Comparison of ENCODE assay signal across 25 cellular contexts in genomic region chr4:114519368-114519767, GRCh38.
"Had no signal": no experiment of that assay in that cellular context is flagged by ENCODE, and none has a peak within 500 bp of the region (broad histone marks: within the 10 kb centered on the region; RNA-seq: fewer than 3 reads in every experiment).

No MANE protein-coding gene starts in this region.

- H3K4me3 ChIP-seq: esophagus muscularis mucosa, left ventricle myocardium inferior, lung, pancreas, psoas muscle, right atrium auricular region, stomach, suprapubic skin, transverse colon had no signal

- H3K27ac ChIP-seq: esophagus muscularis mucosa, foreskin keratinocyte, left ventricle myocardium inferior, pancreas, psoas muscle, right atrium auricular region, stomach, suprapubic skin, transverse colon had no signal

- H3K9me3 ChIP-seq: esophagus muscularis mucosa, pancreas, psoas muscle, right atrium auricular region, suprapubic skin had no signal

- H3K4me1 ChIP-seq: esophagus muscularis mucosa, foreskin keratinocyte, left ventricle myocardium inferior, pancreas, psoas muscle, right atrium auricular region, stomach, suprapubic skin, transverse colon had no signal

- H3K36me3 ChIP-seq: esophagus muscularis mucosa, left ventricle myocardium inferior, pancreas, right atrium auricular region, stomach, suprapubic skin, transverse colon had no signal

- H3K27me3 ChIP-seq: esophagus muscularis mucosa, foreskin keratinocyte, pancreas, right atrium auricular region, stomach, suprapubic skin, transverse colon had no signal

- ATAC-seq: foreskin keratinocyte; psoas muscle; stimulated activated naive B cell treated with anti-CD40 and anti-IgM and Interleukin-4, amounts not matched to agents 10 μg/mL and 1 μg/mL and 100 μg/mL, for 72 hours had no signal

- DNase-seq: activated CD4-positive, alpha-beta memory T cell treated with anti-CD3 and anti-CD28 coated beads, Interleukin-2, amount 10 ng/mL, durations not matched to agents 7 days and 5 days; activated CD4-positive, alpha-beta T cell treated with anti-CD3 and anti-CD28 coated beads, Interleukin-2, amount 10 ng/mL, durations not matched to agents 24 days and 14 days; activated CD4-positive, CD25-positive, alpha-beta regulatory T cell treated with anti-CD3 and anti-CD28 coated beads, Interleukin-2, amount 50 U/mL, for 72 hours; activated CD8-positive, alpha-beta memory T cell treated with anti-CD3 and anti-CD28 coated beads, Interleukin-2, amount 50 U/mL, for 48 hours; activated gamma-delta T cell; activated naive CD4-positive, alpha-beta T cell treated with anti-CD3 and anti-CD28 coated beads, Interleukin-2, amount 50 U/mL, for 16 hours; activated T-cell treated with anti-CD3 and anti-CD28 coated beads, Interleukin-2, amount 50 U/mL, for 24 hours; amniotic stem cell; central memory CD4-positive, alpha-beta T cell; foreskin keratinocyte; left ventricle myocardium inferior; naive B cell; nephron progenitor cell; psoas muscle; stimulated activated CD4-positive, alpha-beta T cell treated with anti-CD3 and anti-CD28 coated beads, Interleukin-15, amount 100 ng/mL, for 24 hours; stimulated activated CD4-positive, alpha-beta T cell treated with anti-CD3 and anti-CD28 coated beads, Interleukin-2, amount 100 ng/mL, for 24 hours; stimulated activated naive B cell treated with anti-CD40 and anti-IgM and Interleukin-4, amounts not matched to agents 10 μg/mL and 1 μg/mL and 100 μg/mL, for 72 hours; stomach; T-helper 9 cell; transverse colon had no signal
